ENCODE assay signal across 9 cellular contexts in the genomic region with DNA sequence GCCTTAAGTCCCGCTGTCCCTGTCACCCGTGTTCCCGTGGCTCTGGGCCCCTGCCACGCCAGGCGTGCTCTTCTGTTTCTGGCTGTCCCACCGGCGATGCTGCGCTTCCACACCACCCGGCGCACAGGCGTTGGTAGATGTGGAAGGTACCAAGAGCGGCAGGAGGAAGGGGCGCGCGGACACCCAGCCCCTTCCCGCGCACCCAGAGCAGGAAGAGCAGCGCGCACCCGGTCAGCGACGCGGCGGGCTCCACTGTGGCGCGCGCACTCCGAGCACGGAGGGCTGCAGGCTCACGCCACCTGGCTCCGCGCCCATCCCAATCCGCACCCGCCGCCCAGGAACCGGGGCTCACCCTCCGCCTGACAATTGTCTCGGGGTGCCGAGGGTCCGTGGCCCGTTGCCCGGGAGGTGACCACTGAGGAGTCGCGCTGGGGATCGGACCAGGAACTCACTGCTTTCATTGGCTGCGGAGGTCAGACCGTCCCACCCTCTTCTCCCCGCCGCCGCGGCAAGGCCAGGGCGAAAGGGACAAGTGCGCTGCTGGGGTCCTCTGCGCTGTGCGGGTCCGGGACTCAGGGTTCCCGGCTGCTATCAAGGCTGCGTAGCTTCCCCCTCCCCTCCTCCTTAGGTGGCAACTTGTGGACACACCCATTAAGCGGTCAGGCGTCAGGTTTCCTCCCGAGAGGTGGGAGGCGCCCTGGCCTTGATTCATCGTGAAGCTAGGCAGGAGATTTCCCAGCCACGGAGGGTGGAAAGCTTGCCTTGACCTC.
A peak's percentile ranks its signal among the peaks of the same experiment; 100 is the strongest.
DNase-seq lines count a peak whose midpoint lies in the region; ATAC-seq and TF ChIP-seq lines count a peak whose summit lies in the region.
"Had no signal": no experiment of that assay in that cellular context is flagged by ENCODE, and none has a peak within 500 bp of the region (broad histone marks: within the 10 kb centered on the region; RNA-seq: fewer than 3 reads in every experiment).

No MANE protein-coding gene starts in this region.

- no peak overlapping the region for H3K27ac Mint-ChIP-seq in activated CD8-positive, alpha-beta T cell treated with anti-CD3 and anti-CD28 coated beads for 36 hours

- H3K27me3 ChIP-seq in mucosa of rectum (ENCODE audit: control insufficient read depth in 2 of 2, insufficient read depth in 2 of 2, low read length in 2 of 2), result peaks cover 5 to 10% of the 10 kb centered on the region in 2 donors
- no peaks in the 10 kb centered on the region for H3K27me3 ChIP-seq in uterus
- H3K27me3 ChIP-seq: BLaER1 had no signal

- CTCF ChIA-PET in activated CD8-positive, alpha-beta T cell treated with anti-CD3 and anti-CD28 coated beads for 36 hours (lab: Charles Lee), result no interaction called here

- H3K4me3 ChIP-seq in mucosa of rectum (ENCODE audit: low read length in 2 of 2), result peak overlapping the region; percentile 62 to 71
- peak overlapping the region; percentile 38 to 53 for H3K4me3 ChIP-seq in uterus
- H3K4me3 ChIP-seq: BLaER1 had no signal

- H3K27ac ChIP-seq in mucosa of rectum (ENCODE audit: low read depth in 2 of 2, low read length in 2 of 2), result no peak overlapping the region
- H3K27ac ChIP-seq in uterus, result no peak overlapping the region
- H3K27ac ChIP-seq: BLaER1 had no signal

- POLR2A ChIA-PET in activated CD8-positive, alpha-beta T cell treated with anti-CD3 and anti-CD28 coated beads for 36 hours (lab: Charles Lee), result no interaction called here

- peak; percentile 83 for ATAC-seq in HG02798 (IDR thresholded peaks at IDR 0.05; ENCODE audit: poor library complexity, unreplicated experiment)
- peak; percentile 84 for ATAC-seq in activated CD8-positive, alpha-beta T cell treated with anti-CD3 and anti-CD28 coated beads for 36 hours
- peak; percentile 82 for ATAC-seq in esophagus mucosa

- H3K4me1 ChIP-seq in mucosa of rectum (ENCODE audit: control insufficient read depth in 2 of 2, insufficient read depth in 2 of 2, low read length in 2 of 2) (peaks cover 3 to 4% of the 10 kb centered on the region in 2 donors), uterus (no peaks in the 10 kb centered on the region)
- H3K4me1 ChIP-seq: BLaER1 had no signal

- H3K36me3 Mint-ChIP-seq in activated CD8-positive, alpha-beta T cell treated with anti-CD3 and anti-CD28 coated beads for 36 hours (ENCODE audit: low read depth), result no peaks in the 10 kb centered on the region

- peaks cover 2% of the 10 kb centered on the region for H3K9me3 Mint-ChIP-seq in activated CD8-positive, alpha-beta T cell treated with anti-CD3 and anti-CD28 coated beads for 36 hours

- TF ChIP-seq CTCF in activated CD8-positive, alpha-beta T cell treated with anti-CD3 and anti-CD28 coated beads for 36 hours (IDR thresholded peaks at IDR 0.05), result no peak
- no peak for TF ChIP-seq CTCF in uterus (IDR thresholded peaks at IDR 0.05)

- H3K4me3 Mint-ChIP-seq in activated CD8-positive, alpha-beta T cell treated with anti-CD3 and anti-CD28 coated beads for 36 hours, result peak overlapping the region; percentile 70

- H3K36me3 ChIP-seq in mucosa of rectum (ENCODE audit: control insufficient read depth in 2 of 2, insufficient read depth in 2 of 2, low read length in 2 of 2) (no peaks in the 10 kb centered on the region), uterus (no peaks in the 10 kb centered on the region)
- H3K36me3 ChIP-seq: BLaER1 had no signal

- H3K9me3 ChIP-seq in mucosa of rectum (ENCODE audit: control insufficient read depth in 2 of 2, low read length in 2 of 2), result no peaks in the 10 kb centered on the region
- H3K9me3 ChIP-seq in uterus, result no peaks in the 10 kb centered on the region

- peak overlapping the region in 1 of 2 donors; percentile 10 for H3K9ac ChIP-seq in mucosa of rectum (ENCODE audit: low read depth in 1 of 2, low read length in 2 of 2)
- H3K9ac ChIP-seq: BLaER1 had no signal

- no peak for TF ChIP-seq POLR2A in uterus (IDR thresholded peaks at IDR 0.05)

- peaks cover 27% of the 10 kb centered on the region for H3K27me3 Mint-ChIP-seq in activated CD8-positive, alpha-beta T cell treated with anti-CD3 and anti-CD28 coated beads for 36 hours

- DNase-seq in NK-92 treated with Interleukin-12 subunit alpha and Interleukin-12 subunit beta, amount 100 ng/mL, for 24 hours (lab: John Stamatoyannopoulos, UW), result peak; percentile 53
- no peak for DNase-seq in NK-92 (lab: John Stamatoyannopoulos, UW; ENCODE audit: unreplicated experiment)
- peak; percentile 55 for DNase-seq in NCI-H2227 (lab: John Stamatoyannopoulos, UW; ENCODE audit: unreplicated experiment)
- DNase-seq in activated CD8-positive, alpha-beta T cell treated with anti-CD3 and anti-CD28 coated beads for 36 hours, result peak; percentile 37
- peak in 1 of 2 donors; percentile 25 for DNase-seq in uterus

- peaks cover 3% of the 10 kb centered on the region for H3K4me1 Mint-ChIP-seq in activated CD8-positive, alpha-beta T cell treated with anti-CD3 and anti-CD28 coated beads for 36 hours (ENCODE audit: low read depth)

- intact Hi-C loops in activated CD8-positive, alpha-beta T cell treated with anti-CD3 and anti-CD28 coated beads for 36 hours (cut with micrococcal nuclease), result no loop called here
- intact Hi-C loops in uterus (cut with DNase I; ENCODE audit: low total_unique reads), result no loop called here
